12 cellular contexts compared by ENCODE assay signal in genomic region chr5:25858019-25858418, GRCh38.
A peak's percentile ranks its signal among the peaks of the same experiment; 100 is the strongest.
DNase-seq lines count a peak whose midpoint lies in the region; ATAC-seq and TF ChIP-seq lines count a peak whose summit lies in the region.
"Had no signal": no experiment of that assay in that cellular context is flagged by ENCODE, and none has a peak within 500 bp of the region (broad histone marks: within the 10 kb centered on the region; RNA-seq: fewer than 3 reads in every experiment).

No MANE protein-coding gene starts in this region.

- peak; percentile 65 for DNase-seq in NCI-H82 (lab: John Stamatoyannopoulos, UW)
- DNase-seq in NCI-H82 treated with DMSO at 0.1 percent for 48 hours (lab: John Stamatoyannopoulos, UW; ENCODE audit: unreplicated experiment) = no peak
- DNase-seq in NAMALWA (ENCODE audit: low spot score) = peak; percentile 60
- DNase-seq in UCSD-AML1 (lab: John Stamatoyannopoulos, UW; ENCODE audit: unreplicated experiment) = peak; percentile 6
- no peak for DNase-seq in retinal pigment epithelial cell (ENCODE audit: low read depth)
- DNase-seq in hippocampal formation (lab: John Stamatoyannopoulos, UW) = no peak
- DNase-seq in activated CD8-positive, alpha-beta memory T cell treated with anti-CD3 and anti-CD28 coated beads for 24 hours = no peak
- DNase-seq: activated T-cell treated with anti-CD3 and anti-CD28 coated beads, Interleukin-2, amount 50 U/mL, for 1 hour; retina; SIG-M5 had no signal

- no peak overlapping the region for H3K4me3 ChIP-seq in retinal pigment epithelial cell (ENCODE audit: low read length)

- no peak for ATAC-seq in GM19351 (IDR thresholded peaks at IDR 0.05; ENCODE audit: unreplicated experiment)
- ATAC-seq: stimulated activated effector memory CD8-positive, alpha-beta T cell treated with anti-CD3 and anti-CD28 coated beads, Interleukin-12 subunit alpha, Interleukin-12 subunit beta, amount 100 ng/mL, for 72 hours had no signal

- TF ChIP-seq CTCF in retinal pigment epithelial cell (conservative IDR thresholded peaks at IDR 0.05; ENCODE audit: low read depth, low read length) = peak; percentile 10

Comparison
In these comparisons a context has a peak if more than half of its experiments do, and no peak if none do; other contexts are left out.
1. DNase-seq: peak in NCI-H82 (single experiment), NAMALWA (single experiment) and UCSD-AML1 (single experiment); none in NCI-H82 treated with DMSO at 0.1 percent for 48 hours (single experiment), retinal pigment epithelial cell (single experiment), hippocampal formation (0 of 2) and activated CD8-positive, alpha-beta memory T cell treated with anti-CD3 and anti-CD28 coated beads for 24 hours (single experiment).